In the genomic region with DNA sequence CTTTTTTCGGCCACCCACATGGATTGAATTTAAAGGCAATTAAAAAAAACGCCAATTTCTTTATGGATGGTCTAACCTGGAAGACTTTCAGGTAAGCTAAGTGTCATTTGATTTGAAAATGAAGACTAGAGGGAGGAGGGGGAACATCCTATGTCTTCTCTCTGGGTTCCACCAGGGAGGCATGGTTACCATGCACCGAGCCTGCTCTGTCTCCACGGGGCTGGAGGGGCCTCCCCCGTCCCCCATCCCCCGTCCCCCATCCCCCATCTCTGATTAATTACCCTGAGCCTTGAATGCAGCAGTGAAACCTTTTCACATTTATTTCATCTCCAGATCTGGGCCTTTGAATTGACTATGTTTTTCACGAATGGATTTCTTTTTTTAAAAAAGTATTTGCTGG, we compare ENCODE assay signal across 22 cellular contexts.
DNase-seq lines count a peak whose midpoint lies in the region; ATAC-seq, FAIRE-seq and TF ChIP-seq lines count a peak whose summit lies in the region.
"Had no signal": no experiment of that assay in that cellular context is flagged by ENCODE, and none has a peak within 500 bp of the region (broad histone marks: within the 10 kb centered on the region; RNA-seq: fewer than 3 reads in every experiment).

No MANE protein-coding gene starts in this region.

- H3K9ac ChIP-seq in kidney (ENCODE audit: low read length in 2 of 2) (no peak overlapping the region), neural progenitor cell (no peak overlapping the region)

- CTCF ChIA-PET in WTC11 (lab: Charles Lee), result no interaction called here

- H3K27ac ChIP-seq in kidney (ENCODE audit: low read depth in 2 of 2, low read length in 2 of 2) (peak overlapping the region; percentile 29 to 39), neural progenitor cell (no peak overlapping the region), tibial artery (peak overlapping the region; percentile 49 to 57)
- H3K27ac ChIP-seq: A549, C4-2B, HL-60 had no signal

- FAIRE-seq in kidney (lab: Jason Lieb, UNC), result no peak
- FAIRE-seq: A549, GM12892 had no signal

- no peaks in the 10 kb centered on the region for H3K27me3 ChIP-seq in neural progenitor cell
- no peaks in the 10 kb centered on the region for H3K27me3 ChIP-seq in tibial artery

- H3K4me3 Mint-ChIP-seq in WTC11 (no peak overlapping the region), neural progenitor cell (no peak overlapping the region)
- H3K4me3 Mint-ChIP-seq: CD8-positive, alpha-beta memory T cell had no signal

- POLR2A ChIA-PET in WTC11 (lab: Charles Lee), result no interaction called here

- H2AFZ ChIP-seq in neural progenitor cell (replicated peaks), result no peak overlapping the region

- H3K36me3 ChIP-seq in kidney (ENCODE audit: control insufficient read depth in 1 of 2, insufficient read depth in 2 of 2, low read length in 2 of 2) (peaks cover 13 to 16% of the 10 kb centered on the region in 2 donors), neural progenitor cell (no peaks in the 10 kb centered on the region), tibial artery (peaks cover 18 to 24% (median 20%) of the 10 kb centered on the region in 3 donors)

- no peak for TF ChIP-seq CTCF in WTC11 (IDR thresholded peaks at IDR 0.05)
- TF ChIP-seq CTCF in kidney (IDR thresholded peaks at IDR 0.05; ENCODE audit: borderline replicate concordance, extremely low read depth, insufficient read depth), result no peak
- TF ChIP-seq CTCF in neural progenitor cell (IDR thresholded peaks at IDR 0.05), result no peak
- TF ChIP-seq CTCF in tibial artery (IDR thresholded peaks at IDR 0.05), result no peak

- H3K79me2 ChIP-seq in neural progenitor cell (ENCODE audit: low read depth), result no peaks in the 10 kb centered on the region

- peak overlapping the region; percentile 3 for H3K4me2 ChIP-seq in neural progenitor cell
- H3K4me2 ChIP-seq: A549 had no signal

- intact Hi-C loops in kidney (cut with DNase I), result no loop called here
- intact Hi-C loops in tibial artery (cut with DNase I; ENCODE audit: low total_unique reads), result no loop called here

- peaks cover 36% of the 10 kb centered on the region for H3F3A ChIP-seq in neural progenitor cell (ENCODE audit: low read depth)

- H3K9me3 Mint-ChIP-seq in WTC11, result no peaks in the 10 kb centered on the region
- peaks cover 2% of the 10 kb centered on the region for H3K9me3 Mint-ChIP-seq in neural progenitor cell
- H3K9me3 Mint-ChIP-seq: CD8-positive, alpha-beta memory T cell had no signal

- no peaks in the 10 kb centered on the region for H4K20me1 ChIP-seq in neural progenitor cell (ENCODE audit: low read depth)

- H3K9me3 ChIP-seq in kidney (ENCODE audit: control insufficient read depth in 1 of 2, low read length in 2 of 2), result no peaks in the 10 kb centered on the region
- H3K9me3 ChIP-seq in neural progenitor cell (ENCODE audit: low read depth), result no peaks in the 10 kb centered on the region
- no peaks in the 10 kb centered on the region for H3K9me3 ChIP-seq in tibial artery
- H3K9me3 ChIP-seq: A549 had no signal

- H3K27me3 Mint-ChIP-seq in WTC11 (ENCODE audit: low read depth), result peaks cover 73% of the 10 kb centered on the region
- peaks cover 3% of the 10 kb centered on the region for H3K27me3 Mint-ChIP-seq in neural progenitor cell (ENCODE audit: insufficient read depth, low read depth)

- peaks cover 12% of the 10 kb centered on the region for H3K36me3 Mint-ChIP-seq in WTC11
- H3K36me3 Mint-ChIP-seq in neural progenitor cell, result peaks cover 27% of the 10 kb centered on the region

- H3K4me3 ChIP-seq in kidney (ENCODE audit: low read length in 2 of 2) (peak overlapping the region; percentile 21 to 38), neural progenitor cell (no peak overlapping the region), tibial artery (no peak overlapping the region)
- H3K4me3 ChIP-seq: A549 had no signal

- DNase-seq in WTC11 (ENCODE audit: low spot score) (no peak), kidney (no peak), neural progenitor cell (ENCODE audit: low spot score) (no peak), tibial artery (no peak), DMS53 (lab: John Stamatoyannopoulos, UW) (no peak), DMS 273 (lab: John Stamatoyannopoulos, UW; ENCODE audit: unreplicated experiment) (no peak), NCI-H1694 treated with DMSO at 0.1 percent for 48 hours (lab: John Stamatoyannopoulos, UW) (no peak), C1 segment of cervical spinal cord (lab: John Stamatoyannopoulos, UW) (no peak)
- DNase-seq: CD8-positive, alpha-beta memory T cell; DND-41; Kasumi-1; NCI-H1105; NCI-H1436 treated with DMSO at 0.1 percent for 48 hours; NCI-H1930; NCI-H2107; NCI-H446; RPMI8226; SHP77 had no signal

- peak; percentile 56 for ATAC-seq in WTC11
- ATAC-seq: A549 had no signal

- H3K4me1 ChIP-seq in kidney (ENCODE audit: control insufficient read depth in 1 of 2, insufficient read depth in 1 of 2, low read depth in 1 of 2, low read length in 2 of 2) (peaks cover 8 to 9% of the 10 kb centered on the region in 2 donors), neural progenitor cell (peaks cover 61% of the 10 kb centered on the region), tibial artery (peaks cover 0 to 39% (median 9%) of the 10 kb centered on the region in 4 donors)
- H3K4me1 ChIP-seq: A549 had no signal

- no peak overlapping the region for H3K27ac Mint-ChIP-seq in WTC11
- no peak overlapping the region for H3K27ac Mint-ChIP-seq in neural progenitor cell
- H3K27ac Mint-ChIP-seq: CD8-positive, alpha-beta memory T cell had no signal

- peaks cover 59% of the 10 kb centered on the region for H3K4me1 Mint-ChIP-seq in WTC11
- peaks cover 69% of the 10 kb centered on the region for H3K4me1 Mint-ChIP-seq in neural progenitor cell
- H3K4me1 Mint-ChIP-seq: CD8-positive, alpha-beta memory T cell had no signal

TF ChIP-seq in WTC11, 78 proteins besides CTCF, POLR2A, EP300 and RAD21 (continues in another document):
- TF ChIP-seq CREB1 (CRISPR knock-in tag; IDR thresholded peaks at IDR 0.05) (no peak), NR1H2 (CRISPR knock-in tag; IDR thresholded peaks at IDR 0.05) (no peak), IRF2 (CRISPR knock-in tag; IDR thresholded peaks at IDR 0.05; ENCODE audit: borderline replicate concordance, low read depth) (no peak), HMGA2 (CRISPR knock-in tag; IDR thresholded peaks at IDR 0.05) (no peak), ZBTB21 (CRISPR knock-in tag; IDR thresholded peaks at IDR 0.05; ENCODE audit: borderline replicate concordance) (no peak)
- TF ChIP-seq, protein P1, sequence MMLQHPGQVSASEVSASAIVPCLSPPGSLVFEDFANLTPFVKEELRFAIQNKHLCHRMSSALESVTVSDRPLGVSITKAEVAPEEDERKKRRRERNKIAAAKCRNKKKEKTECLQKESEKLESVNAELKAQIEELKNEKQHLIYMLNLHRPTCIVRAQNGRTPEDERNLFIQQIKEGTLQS (CRISPR knock-in tag; conservative IDR thresholded peaks at IDR 0.05), result no peak
- TF ChIP-seq, protein P2, sequence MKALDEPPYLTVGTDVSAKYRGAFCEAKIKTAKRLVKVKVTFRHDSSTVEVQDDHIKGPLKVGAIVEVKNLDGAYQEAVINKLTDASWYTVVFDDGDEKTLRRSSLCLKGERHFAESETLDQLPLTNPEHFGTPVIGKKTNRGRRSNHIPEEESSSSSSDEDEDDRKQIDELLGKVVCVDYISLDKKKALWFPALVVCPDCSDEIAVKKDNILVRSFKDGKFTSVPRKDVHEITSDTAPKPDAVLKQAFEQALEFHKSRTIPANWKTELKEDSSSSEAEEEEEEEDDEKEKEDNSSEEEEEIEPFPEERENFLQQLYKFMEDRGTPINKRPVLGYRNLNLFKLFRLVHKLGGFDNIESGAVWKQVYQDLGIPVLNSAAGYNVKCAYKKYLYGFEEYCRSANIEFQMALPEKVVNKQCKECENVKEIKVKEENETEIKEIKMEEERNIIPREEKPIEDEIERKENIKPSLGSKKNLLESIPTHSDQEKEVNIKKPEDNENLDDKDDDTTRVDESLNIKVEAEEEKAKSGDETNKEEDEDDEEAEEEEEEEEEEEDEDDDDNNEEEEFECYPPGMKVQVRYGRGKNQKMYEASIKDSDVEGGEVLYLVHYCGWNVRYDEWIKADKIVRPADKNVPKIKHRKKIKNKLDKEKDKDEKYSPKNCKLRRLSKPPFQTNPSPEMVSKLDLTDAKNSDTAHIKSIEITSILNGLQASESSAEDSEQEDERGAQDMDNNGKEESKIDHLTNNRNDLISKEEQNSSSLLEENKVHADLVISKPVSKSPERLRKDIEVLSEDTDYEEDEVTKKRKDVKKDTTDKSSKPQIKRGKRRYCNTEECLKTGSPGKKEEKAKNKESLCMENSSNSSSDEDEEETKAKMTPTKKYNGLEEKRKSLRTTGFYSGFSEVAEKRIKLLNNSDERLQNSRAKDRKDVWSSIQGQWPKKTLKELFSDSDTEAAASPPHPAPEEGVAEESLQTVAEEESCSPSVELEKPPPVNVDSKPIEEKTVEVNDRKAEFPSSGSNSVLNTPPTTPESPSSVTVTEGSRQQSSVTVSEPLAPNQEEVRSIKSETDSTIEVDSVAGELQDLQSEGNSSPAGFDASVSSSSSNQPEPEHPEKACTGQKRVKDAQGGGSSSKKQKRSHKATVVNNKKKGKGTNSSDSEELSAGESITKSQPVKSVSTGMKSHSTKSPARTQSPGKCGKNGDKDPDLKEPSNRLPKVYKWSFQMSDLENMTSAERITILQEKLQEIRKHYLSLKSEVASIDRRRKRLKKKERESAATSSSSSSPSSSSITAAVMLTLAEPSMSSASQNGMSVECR (CRISPR knock-in tag; IDR thresholded peaks at IDR 0.05; ENCODE audit: borderline replicate concordance), result no peak
- TF ChIP-seq, protein P3, sequence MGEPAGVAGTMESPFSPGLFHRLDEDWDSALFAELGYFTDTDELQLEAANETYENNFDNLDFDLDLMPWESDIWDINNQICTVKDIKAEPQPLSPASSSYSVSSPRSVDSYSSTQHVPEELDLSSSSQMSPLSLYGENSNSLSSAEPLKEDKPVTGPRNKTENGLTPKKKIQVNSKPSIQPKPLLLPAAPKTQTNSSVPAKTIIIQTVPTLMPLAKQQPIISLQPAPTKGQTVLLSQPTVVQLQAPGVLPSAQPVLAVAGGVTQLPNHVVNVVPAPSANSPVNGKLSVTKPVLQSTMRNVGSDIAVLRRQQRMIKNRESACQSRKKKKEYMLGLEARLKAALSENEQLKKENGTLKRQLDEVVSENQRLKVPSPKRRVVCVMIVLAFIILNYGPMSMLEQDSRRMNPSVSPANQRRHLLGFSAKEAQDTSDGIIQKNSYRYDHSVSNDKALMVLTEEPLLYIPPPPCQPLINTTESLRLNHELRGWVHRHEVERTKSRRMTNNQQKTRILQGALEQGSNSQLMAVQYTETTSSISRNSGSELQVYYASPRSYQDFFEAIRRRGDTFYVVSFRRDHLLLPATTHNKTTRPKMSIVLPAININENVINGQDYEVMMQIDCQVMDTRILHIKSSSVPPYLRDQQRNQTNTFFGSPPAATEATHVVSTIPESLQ (CRISPR knock-in tag; IDR thresholded peaks at IDR 0.05), result no peak
- TF ChIP-seq, protein P4, sequence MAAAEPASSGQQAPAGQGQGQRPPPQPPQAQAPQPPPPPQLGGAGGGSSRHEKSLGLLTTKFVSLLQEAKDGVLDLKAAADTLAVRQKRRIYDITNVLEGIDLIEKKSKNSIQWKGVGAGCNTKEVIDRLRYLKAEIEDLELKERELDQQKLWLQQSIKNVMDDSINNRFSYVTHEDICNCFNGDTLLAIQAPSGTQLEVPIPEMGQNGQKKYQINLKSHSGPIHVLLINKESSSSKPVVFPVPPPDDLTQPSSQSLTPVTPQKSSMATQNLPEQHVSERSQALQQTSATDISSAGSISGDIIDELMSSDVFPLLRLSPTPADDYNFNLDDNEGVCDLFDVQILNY (CRISPR knock-in tag; IDR thresholded peaks at IDR 0.05), result no peak

Comparison
In these comparisons a context has a peak if more than half of its experiments do, and no peak if none do; other contexts are left out.
1. H3K4me3 ChIP-seq: peak in kidney (2 of 2); none in neural progenitor cell (single experiment) and tibial artery (0 of 2).